ENCODE assay signal across 10 cellular contexts in genomic region chr2:11553661-11554429, GRCh38. TPM values are rescaled to one million over a fixed set of nuclear protein-coding genes. Genes with fewer than 3 reads are reported as not detected.
DNase-seq lines count a peak whose midpoint lies in the region; ATAC-seq and TF ChIP-seq lines count a peak whose summit lies in the region.
"Had no signal": no experiment of that assay in that cellular context is flagged by ENCODE, and none has a peak within 500 bp of the region (broad histone marks: within the 10 kb centered on the region; RNA-seq: fewer than 3 reads in every experiment).

No MANE protein-coding gene starts in this region.

- TF ChIP-seq CTCF in Loucy (conservative IDR thresholded peaks at IDR 0.05; ENCODE audit: low read length): no peak
- no peak for TF ChIP-seq CTCF in brain microvascular endothelial cell (IDR thresholded peaks at IDR 0.05; ENCODE audit: low read depth, low read length, missing control alignments)
- no peak for TF ChIP-seq CTCF in osteoblast (IDR thresholded peaks at IDR 0.05; ENCODE audit: extremely low read depth, low read depth, low read length)
- TF ChIP-seq CTCF in omental fat pad (IDR thresholded peaks at IDR 0.05): no peak

- H3K4me2 ChIP-seq in Loucy (ENCODE audit: low read depth, low read length, poor library complexity, severe bottlenecking) (peak overlapping the region; percentile 59), osteoblast (ENCODE audit: insufficient read depth, low read length) (peak overlapping the region; percentile 32)

- DNase-seq in brain microvascular endothelial cell: peak; percentile 9
- DNase-seq in osteoblast (ENCODE audit: insufficient read length, low spot score, missing footprints): no peak
- no peak for DNase-seq in omental fat pad (ENCODE audit: low spot score)
- DNase-seq in erythroblast (lab: John Stamatoyannopoulos, UW): no peak
- DNase-seq in Right ventricle myocardium superior: no peak
- DNase-seq in activated CD4-positive, CD25-positive, alpha-beta regulatory T cell (lab: John Stamatoyannopoulos, UW): no peak
- DNase-seq: NCI-H524 treated with DMSO at 0.1 percent for 48 hours had no signal

- H3K4me3 ChIP-seq in Loucy (ENCODE audit: low read length, poor library complexity, severe bottlenecking): peak overlapping the region; percentile 49
- no peak overlapping the region for H3K4me3 ChIP-seq in brain microvascular endothelial cell (ENCODE audit: low read depth, low read length)
- H3K4me3 ChIP-seq in osteoblast (ENCODE audit: insufficient read depth, low read length): peak overlapping the region; percentile 10

- H4K20me1 ChIP-seq in Loucy (ENCODE audit: insufficient read depth, low read length, poor library complexity, severe bottlenecking) (no peaks in the 10 kb centered on the region), osteoblast (ENCODE audit: insufficient read depth, low read length) (no peaks in the 10 kb centered on the region)

- TF ChIP-seq POLR2A in erythroblast (IDR thresholded peaks at IDR 0.05; ENCODE audit: low read length): no peak

- H3K27ac ChIP-seq in brain microvascular endothelial cell (no peak overlapping the region), osteoblast (ENCODE audit: low read depth, low read length) (no peak overlapping the region)
- H3K27ac ChIP-seq: neutrophil had no signal

- intact Hi-C loops in Right ventricle myocardium superior (cut with DNase I): no loop called here

- H3K27me3 ChIP-seq in Loucy (ENCODE audit: insufficient read depth, low read length, poor library complexity, severe bottlenecking): no peaks in the 10 kb centered on the region
- peaks cover 16% of the 10 kb centered on the region for H3K27me3 ChIP-seq in brain microvascular endothelial cell (replicated peaks)
- H3K27me3 ChIP-seq in osteoblast (ENCODE audit: insufficient read depth, low read length): peaks cover 58% of the 10 kb centered on the region

- no peaks in the 10 kb centered on the region for H3K9me3 ChIP-seq in Loucy (ENCODE audit: insufficient read depth, low read depth, low read length)
- no peaks in the 10 kb centered on the region for H3K9me3 ChIP-seq in osteoblast (ENCODE audit: low read depth, low read length)
- H3K9me3 ChIP-seq: neutrophil had no signal

- ATAC-seq in GM18517 (IDR thresholded peaks at IDR 0.05; ENCODE audit: unreplicated experiment) (peak; percentile 10), omental fat pad (ENCODE audit: low FRiP score) (no peak), Right ventricle myocardium superior (ENCODE audit: poor library complexity) (no peak)

- H3K36me3 ChIP-seq in Loucy (ENCODE audit: insufficient read depth, low read length) (no peaks in the 10 kb centered on the region), brain microvascular endothelial cell (replicated peaks) (no peaks in the 10 kb centered on the region), osteoblast (ENCODE audit: insufficient read depth, low read length) (no peaks in the 10 kb centered on the region)
- H3K36me3 ChIP-seq: neutrophil had no signal

- H3K4me1 ChIP-seq in Loucy (ENCODE audit: insufficient read depth, low read length, poor library complexity, severe bottlenecking) (peaks cover 46% of the 10 kb centered on the region), osteoblast (ENCODE audit: insufficient read depth, low read length) (no peaks in the 10 kb centered on the region)

- in situ Hi-C loops in brain microvascular endothelial cell (cut with HindIII; ENCODE audit: low pct_ligation_motif_present, low sequenced_read_pairs): no loop called here

- H3K79me2 ChIP-seq in Loucy (ENCODE audit: insufficient read depth, low read length) (no peaks in the 10 kb centered on the region), osteoblast (ENCODE audit: insufficient read depth, low read length) (no peaks in the 10 kb centered on the region)

- no peak overlapping the region for H3K9ac ChIP-seq in Loucy (ENCODE audit: low read depth, low read length, poor library complexity, severe bottlenecking)

- H3F3A ChIP-seq in Loucy (ENCODE audit: low read depth): no peaks in the 10 kb centered on the region

- H2AFZ ChIP-seq in Loucy (ENCODE audit: low read length): peak overlapping the region; percentile 26
- H2AFZ ChIP-seq in osteoblast (ENCODE audit: low read length): peak overlapping the region; percentile 57

- H3K9me2 ChIP-seq in Loucy (replicated peaks; ENCODE audit: low read depth, low read length): no peaks in the 10 kb centered on the region

RNA-seq across cellular contexts. Expression of gene GREB1, which starts 20.0 kb away (rescaled TPM):
- total RNA-seq in osteoblast (1.1 and 1.2 TPM in 2 replicates), omental fat pad (10 to 100 TPM in 1 of 4 donors, 1 to 10 TPM in 3; 1.9 to 12.4 (median 4.1) TPM), Right ventricle myocardium superior (9.0 TPM)
